In the genomic region with DNA sequence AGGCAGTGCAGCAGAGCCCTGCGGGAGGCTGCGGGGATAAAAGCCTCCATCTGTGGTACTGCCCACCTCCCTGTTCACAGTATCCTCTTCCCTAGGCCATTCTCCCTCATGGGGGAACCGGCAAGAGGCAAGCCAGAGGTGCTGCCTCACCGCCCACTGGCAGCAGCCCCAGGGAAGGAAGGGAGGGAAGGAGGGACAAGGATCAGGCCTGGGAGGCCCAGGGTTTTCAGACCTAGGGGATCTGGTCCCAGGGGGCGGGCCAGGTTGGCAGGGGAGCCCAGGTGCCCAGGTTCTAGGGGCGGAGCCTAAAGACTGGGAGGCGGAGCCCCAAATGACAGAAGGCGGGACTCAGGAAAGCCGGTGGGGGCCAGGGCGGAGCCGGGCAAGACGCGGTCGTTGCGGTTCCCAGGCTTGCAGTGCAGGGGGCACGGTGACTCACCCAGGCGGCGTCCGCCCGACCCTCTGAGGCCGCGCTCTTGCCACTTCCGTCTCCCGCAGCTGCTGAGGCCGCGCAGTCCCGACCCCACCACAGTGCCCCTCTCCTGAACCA, we compare ENCODE assay signal across 8 cellular contexts. TPM values are rescaled to one million over a fixed set of nuclear protein-coding genes. Genes with fewer than 3 reads are reported as not detected.
DNase-seq lines count a peak whose midpoint lies in the region; ATAC-seq and TF ChIP-seq lines count a peak whose summit lies in the region.

No MANE protein-coding gene starts in this region.

- no peaks in the 10 kb centered on the region for H3K9me3 Mint-ChIP-seq in T-cell
- no peaks in the 10 kb centered on the region for H3K9me3 Mint-ChIP-seq in stimulated activated memory B cell treated with anti-CD40 and anti-IgM and Interleukin-4, amounts not matched to agents 10 μg/mL and 1 μg/mL and 100 μg/mL, for 72 hours

- peaks cover 0 to 62% of the 10 kb centered on the region in 2 donors for H3K4me1 ChIP-seq in right atrium auricular region

- no peaks in the 10 kb centered on the region for H3K9me3 ChIP-seq in right atrium auricular region

- peak overlapping the region; percentile 95 to 97 for H3K27ac Mint-ChIP-seq in T-cell
- H3K27ac Mint-ChIP-seq in stimulated activated memory B cell treated with anti-CD40 and anti-IgM and Interleukin-4, amounts not matched to agents 10 μg/mL and 1 μg/mL and 100 μg/mL, for 72 hours, result peak overlapping the region; percentile 70

- H3K4me3 Mint-ChIP-seq in T-cell, result peak overlapping the region; percentile 95 to 97 (median 96)
- peak overlapping the region; percentile 74 for H3K4me3 Mint-ChIP-seq in stimulated activated memory B cell treated with anti-CD40 and anti-IgM and Interleukin-4, amounts not matched to agents 10 μg/mL and 1 μg/mL and 100 μg/mL, for 72 hours

- no peaks in the 10 kb centered on the region for H3K27me3 ChIP-seq in right atrium auricular region

- CTCF ChIA-PET in T-cell (lab: Charles Lee), result interaction anchor here (0.7 to 2.0 kb wide), 3 partner anchors 71 to 487 kb away, joined by 3 to 24 read pairs (median 5); no protein-coding TSS in a partner anchor

- H3K4me1 Mint-ChIP-seq in T-cell, result peaks cover 45 to 50% (median 45%) of the 10 kb centered on the region in 3 donors
- H3K4me1 Mint-ChIP-seq in stimulated activated memory B cell treated with anti-CD40 and anti-IgM and Interleukin-4, amounts not matched to agents 10 μg/mL and 1 μg/mL and 100 μg/mL, for 72 hours, result peaks cover 41% of the 10 kb centered on the region

- H3K36me3 Mint-ChIP-seq in T-cell, result no peaks in the 10 kb centered on the region
- H3K36me3 Mint-ChIP-seq in stimulated activated memory B cell treated with anti-CD40 and anti-IgM and Interleukin-4, amounts not matched to agents 10 μg/mL and 1 μg/mL and 100 μg/mL, for 72 hours, result peaks cover 13% of the 10 kb centered on the region

- POLR2A ChIA-PET in T-cell (lab: Charles Lee), result no interaction called here

- peaks cover 3% of the 10 kb centered on the region for H3K36me3 ChIP-seq in right atrium auricular region

- no peak for ATAC-seq in T-cell (replicated peaks in 1 of 4)
- no peak for ATAC-seq in stimulated activated memory B cell treated with anti-CD40 and anti-IgM and Interleukin-4, amounts not matched to agents 10 μg/mL and 1 μg/mL and 100 μg/mL, for 72 hours
- no peak for ATAC-seq in HG02642 (IDR thresholded peaks at IDR 0.05; ENCODE audit: poor library complexity, unreplicated experiment)

- peak overlapping the region; percentile 63 to 76 for H3K4me3 ChIP-seq in right atrium auricular region

- H3K27me3 Mint-ChIP-seq in T-cell, result no peaks in the 10 kb centered on the region
- H3K27me3 Mint-ChIP-seq in stimulated activated memory B cell treated with anti-CD40 and anti-IgM and Interleukin-4, amounts not matched to agents 10 μg/mL and 1 μg/mL and 100 μg/mL, for 72 hours, result no peaks in the 10 kb centered on the region

- DNase-seq in NCI-H2196 (lab: John Stamatoyannopoulos, UW; ENCODE audit: unreplicated experiment) (peak; percentile 97), NCI-H2196 treated with DMSO at 0.1 percent for 48 hours (lab: John Stamatoyannopoulos, UW; ENCODE audit: unreplicated experiment) (no peak), T-cell (no peak), right atrium auricular region (ENCODE audit: low spot score) (no peak), AG20443 (ENCODE audit: low spot score) (no peak), posterior cingulate gyrus (no peak)

- intact Hi-C loops in posterior cingulate gyrus (cut with DNase I), result loop anchor here (5.0 to 10.0 kb wide), 3 partner anchors 163 to 590 kb away; a partner anchor contains a TSS

- H3K27ac ChIP-seq in right atrium auricular region, result peak overlapping the region; percentile 94 to 99

- TF ChIP-seq CTCF in right atrium auricular region (IDR thresholded peaks at IDR 0.05), result no peak

RNA-seq across cellular contexts. Expression of a gene that starts 3.0 kb away (rescaled TPM):
- total RNA-seq in T-cell (10 to 100 TPM; 43.1 to 55.1 (median 53.1) TPM), right atrium auricular region (10 to 100 TPM; 13.9 TPM)

RNA-seq across cellular contexts. Expression of a gene that starts 29.2 kb away (rescaled TPM):
- total RNA-seq in T-cell (1 to 10 TPM; 1.7 to 2.8 (median 2.5) TPM), right atrium auricular region (under 1 TPM in 1 of 2 donors, not detected in 1; 0.08 TPM)
